Comparison of ENCODE assay signal across 15 cellular contexts in the genomic region with DNA sequence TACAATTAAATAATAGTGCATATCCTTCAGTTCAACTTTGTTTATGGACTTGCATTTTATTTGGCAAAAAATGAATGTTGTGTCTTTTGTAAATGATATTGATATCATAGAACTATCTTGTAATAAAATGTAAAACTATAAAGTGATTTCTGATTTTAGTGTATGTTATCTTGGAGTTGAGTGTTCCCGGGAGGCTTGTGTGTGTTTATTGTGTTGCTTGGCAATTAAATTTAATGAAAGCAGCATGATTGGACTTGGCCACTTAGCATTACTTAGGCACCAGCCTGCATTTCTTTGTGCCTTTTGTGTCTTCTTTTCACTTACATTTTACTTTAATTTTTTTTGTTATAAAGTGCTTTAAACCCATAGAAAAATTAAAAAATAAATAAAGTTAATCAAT.
"Had no signal": no experiment of that assay in that cellular context is flagged by ENCODE, and none has a peak within 500 bp of the region (broad histone marks: within the 10 kb centered on the region; RNA-seq: fewer than 3 reads in every experiment).

No MANE protein-coding gene starts in this region.

- H3K36me3 ChIP-seq: cardiac muscle cell, pancreas had no signal

- H3K27ac ChIP-seq: cardiac muscle cell, pancreas had no signal

- ATAC-seq: effector memory CD8-positive, alpha-beta T cell; left cardiac atrium; natural killer cell; pancreas; stimulated activated naive CD8-positive, alpha-beta T cell treated with anti-CD3 and anti-CD28 coated beads, Interleukin-15, Interleukin-2, amounts not matched to agents 100 U/mL and 50 U/mL, for 24 hours had no signal

- H3K4me3 ChIP-seq: cardiac muscle cell, hepatocyte, pancreas, tibial nerve had no signal

- DNase-seq: activated B cell treated with CpG ODN at 0.5 μM for 24 hours; activated CD4-positive, alpha-beta memory T cell treated with anti-CD3 and anti-CD28 coated beads for 36 hours; activated CD4-positive, alpha-beta T cell treated with anti-CD3 and anti-CD28 coated beads for 4 hours; activated T-cell treated with anti-CD3 and anti-CD28 coated beads for 4 hours; amniotic stem cell; effector memory CD8-positive, alpha-beta T cell; left cardiac atrium; mesenchymal stem cell; natural killer cell; pancreas; stimulated activated naive CD8-positive, alpha-beta T cell treated with anti-CD3 and anti-CD28 coated beads, Interleukin-15, Interleukin-2, amounts not matched to agents 100 U/mL and 50 U/mL, for 24 hours; substantia nigra had no signal

- H3K9me3 ChIP-seq: pancreas, tibial nerve had no signal

- H3K27me3 ChIP-seq: cardiac muscle cell, hepatocyte, pancreas, tibial nerve had no signal
